In the genomic region with DNA sequence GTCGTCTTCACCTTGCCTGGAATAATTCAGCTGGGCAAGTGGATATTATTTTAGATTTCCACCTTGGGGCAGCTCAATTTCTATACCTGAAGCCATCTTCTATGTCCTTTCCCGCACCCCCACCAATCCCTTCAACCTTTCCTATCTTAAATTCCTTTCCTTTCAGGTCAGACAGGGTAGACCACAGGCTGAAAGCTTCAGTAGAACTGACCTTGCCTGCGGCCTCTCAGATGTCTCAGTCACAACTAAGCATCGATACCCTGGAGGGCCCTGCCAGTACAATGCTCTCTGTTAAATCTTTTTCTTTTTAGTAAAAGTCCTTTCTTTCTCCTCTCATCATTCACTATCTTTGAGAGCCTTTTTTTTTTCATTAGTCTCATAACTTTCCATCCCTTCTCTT, we compare ENCODE assay signal across 1 cellular context.
TF ChIP-seq lines count a peak whose summit lies in the region.

No MANE protein-coding gene starts in this region.

TF ChIP-seq in HEK293, 187 proteins besides CTCF, POLR2A, EP300 and RAD21 (continued from another document):
- TF ChIP-seq PRDM1 (tag by site-specific recombination; IDR thresholded peaks at IDR 0.05) (peak; percentile 45; the same call in 1 of the 2 replicates), HIC1 (tag by site-specific recombination; IDR thresholded peaks at IDR 0.05) (no peak), OVOL3 (tag by site-specific recombination; IDR thresholded peaks at IDR 0.05) (no peak)
